15 cellular contexts compared by ENCODE assay signal in the genomic region with DNA sequence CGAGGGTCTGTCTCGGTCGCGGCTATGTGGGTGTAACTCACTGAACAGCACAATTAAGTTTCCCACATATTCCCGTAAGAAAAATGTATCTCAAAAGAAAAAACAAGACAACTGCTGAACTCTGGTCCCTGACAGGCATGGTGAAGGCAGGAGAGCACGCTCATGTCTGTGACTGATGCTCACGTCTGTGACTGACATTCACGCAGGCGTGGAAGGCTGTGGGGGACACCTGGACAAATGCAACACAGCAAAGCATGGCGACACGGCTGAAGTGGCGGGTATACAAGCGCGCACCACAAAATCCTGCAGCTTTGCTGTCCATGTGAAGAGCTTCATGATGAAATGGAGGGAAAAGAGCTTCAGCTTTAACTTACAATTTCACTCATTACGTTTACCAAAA. TPM values are rescaled to one million over a fixed set of nuclear protein-coding genes. Genes with fewer than 3 reads are reported as not detected.
A peak's percentile ranks its signal among the peaks of the same experiment; 100 is the strongest.
DNase-seq lines count a peak whose midpoint lies in the region; ATAC-seq, FAIRE-seq and TF ChIP-seq lines count a peak whose summit lies in the region.
"Had no signal": no experiment of that assay in that cellular context is flagged by ENCODE, and none has a peak within 500 bp of the region (broad histone marks: within the 10 kb centered on the region; RNA-seq: fewer than 3 reads in every experiment).

No MANE protein-coding gene starts in this region.

- no peak for TF ChIP-seq EP300 in transverse colon (IDR thresholded peaks at IDR 0.05; ENCODE audit: low read depth)

- CTCF ChIA-PET in activated CD8-positive, alpha-beta T cell treated with anti-CD3 and anti-CD28 coated beads for 36 hours (lab: Charles Lee) = interaction anchor here (1.0 to 1.5 kb wide), 4 partner anchors 66 to 74 kb away, joined by 3 to 6 read pairs (median 4); no protein-coding TSS in a partner anchor

- peaks cover 2 to 4% of the 10 kb centered on the region in 2 donors for H3K36me3 Mint-ChIP-seq in activated T-cell treated with anti-CD3 and anti-CD28 coated beads, Interleukin-2, amount 50 U/mL, for 72 hours (ENCODE audit: insufficient read depth in 2 of 2)
- H3K36me3 Mint-ChIP-seq in activated CD8-positive, alpha-beta T cell treated with anti-CD3 and anti-CD28 coated beads for 36 hours (ENCODE audit: low read depth) = peaks cover 33% of the 10 kb centered on the region

- no peaks in the 10 kb centered on the region for H3K27me3 Mint-ChIP-seq in activated T-cell treated with anti-CD3 and anti-CD28 coated beads, Interleukin-2, amount 50 U/mL, for 72 hours (ENCODE audit: low read depth)
- no peaks in the 10 kb centered on the region for H3K27me3 Mint-ChIP-seq in activated CD8-positive, alpha-beta T cell treated with anti-CD3 and anti-CD28 coated beads for 36 hours
- H3K27me3 Mint-ChIP-seq in stimulated activated naive CD8-positive, alpha-beta T cell treated with anti-CD3 and anti-CD28 coated beads, Interleukin-15, amount 100 ng/mL, for 72 hours = no peaks in the 10 kb centered on the region
- H3K27me3 Mint-ChIP-seq: dendritic cell treated with granulocyte-macrophage colony-stimulating factor and Interleukin-4, amounts not matched to agents 40 ng/mL and 50 ng/mL, for 4 days; IgD-negative memory B cell had no signal

- peaks cover 43 to 59% of the 10 kb centered on the region in 2 donors for H3K4me1 ChIP-seq in kidney (ENCODE audit: control insufficient read depth in 1 of 2, insufficient read depth in 1 of 2, low read depth in 1 of 2, low read length in 2 of 2)
- H3K4me1 ChIP-seq in testis = peaks cover 33% of the 10 kb centered on the region
- H3K4me1 ChIP-seq in transverse colon = peaks cover 51 to 73% (median 64%) of the 10 kb centered on the region in 4 donors

- ATAC-seq in activated T-cell treated with anti-CD3 and anti-CD28 coated beads, Interleukin-2, amount 50 U/mL, for 72 hours (replicated peaks in 1 of 2) = no peak
- ATAC-seq in activated CD8-positive, alpha-beta T cell treated with anti-CD3 and anti-CD28 coated beads for 36 hours = no peak
- ATAC-seq in stimulated activated naive CD8-positive, alpha-beta T cell treated with anti-CD3 and anti-CD28 coated beads, Interleukin-15, amount 100 ng/mL, for 72 hours = no peak

- H3K36me3 ChIP-seq in kidney (ENCODE audit: control insufficient read depth in 1 of 2, insufficient read depth in 2 of 2, low read length in 2 of 2) (peaks cover 8 to 10% of the 10 kb centered on the region in 2 donors), testis (ENCODE audit: low read depth, missing control alignments) (no peaks in the 10 kb centered on the region), transverse colon (peaks cover 0 to 18% (median 0%) of the 10 kb centered on the region in 4 donors)

- H3K9me3 ChIP-seq in kidney (ENCODE audit: control insufficient read depth in 1 of 2, low read length in 2 of 2) (no peaks in the 10 kb centered on the region), testis (no peaks in the 10 kb centered on the region), transverse colon (no peaks in the 10 kb centered on the region)

- no peak for FAIRE-seq in kidney (lab: Jason Lieb, UNC)
- FAIRE-seq: TTC549 had no signal

- H3K4me1 Mint-ChIP-seq in activated T-cell treated with anti-CD3 and anti-CD28 coated beads, Interleukin-2, amount 50 U/mL, for 72 hours (ENCODE audit: low read depth) = peaks cover 73% of the 10 kb centered on the region
- peaks cover 79% of the 10 kb centered on the region for H3K4me1 Mint-ChIP-seq in activated CD8-positive, alpha-beta T cell treated with anti-CD3 and anti-CD28 coated beads for 36 hours (ENCODE audit: low read depth)
- H3K4me1 Mint-ChIP-seq in stimulated activated naive CD8-positive, alpha-beta T cell treated with anti-CD3 and anti-CD28 coated beads, Interleukin-15, amount 100 ng/mL, for 72 hours = peaks cover 87% of the 10 kb centered on the region

- 83 to 85% methylated on average over 15 of the region's 15 CpGs for WGBS in testis, 2 donors
- WGBS in transverse colon (ENCODE audit: low coverage in 1 of 2), 2 donors = 78 to 93% methylated on average over 9 to 15 of the region's 15 CpGs

- POLR2A ChIA-PET in activated CD8-positive, alpha-beta T cell treated with anti-CD3 and anti-CD28 coated beads for 36 hours (lab: Charles Lee) = no interaction called here

- intact Hi-C loops in activated CD8-positive, alpha-beta T cell treated with anti-CD3 and anti-CD28 coated beads for 36 hours (cut with micrococcal nuclease) = no loop called here
- intact Hi-C loops in kidney (cut with DNase I) (no loop called here), testis (cut with DNase I; ENCODE audit: low total_unique reads) (no loop called here), transverse colon (cut with DNase I; ENCODE audit: low total_unique reads) (no loop called here)

- H3K4me3 ChIP-seq in kidney (ENCODE audit: low read length in 2 of 2) (no peak overlapping the region), testis (no peak overlapping the region), transverse colon (no peak overlapping the region)
- H3K4me3 ChIP-seq: skin epidermis had no signal

- no peak overlapping the region for H3K9ac ChIP-seq in kidney (ENCODE audit: low read length in 2 of 2)

- DNase-seq in activated T-cell treated with anti-CD3 and anti-CD28 coated beads, Interleukin-2, amount 50 U/mL, for 72 hours = no peak
- DNase-seq in activated T-cell treated with anti-CD3 and anti-CD28 coated beads, Interleukin-2, amount 50 U/mL, for 48 hours = no peak
- no peak for DNase-seq in activated CD8-positive, alpha-beta T cell treated with anti-CD3 and anti-CD28 coated beads for 36 hours
- peak; percentile 64 for DNase-seq in kidney
- no peak for DNase-seq in stimulated activated naive CD8-positive, alpha-beta T cell treated with anti-CD3 and anti-CD28 coated beads, Interleukin-15, amount 100 ng/mL, for 72 hours
- DNase-seq in testis = no peak
- DNase-seq in NCI-H510A treated with DMSO at 0.1 percent for 48 hours (lab: John Stamatoyannopoulos, UW) = no peak
- DNase-seq in transverse colon = no peak
- DNase-seq: activated gamma-delta T cell, NCI-H1930 had no signal

- no peaks in the 10 kb centered on the region for H3K9me3 Mint-ChIP-seq in activated T-cell treated with anti-CD3 and anti-CD28 coated beads, Interleukin-2, amount 50 U/mL, for 72 hours
- H3K9me3 Mint-ChIP-seq in activated CD8-positive, alpha-beta T cell treated with anti-CD3 and anti-CD28 coated beads for 36 hours = no peaks in the 10 kb centered on the region
- no peaks in the 10 kb centered on the region for H3K9me3 Mint-ChIP-seq in stimulated activated naive CD8-positive, alpha-beta T cell treated with anti-CD3 and anti-CD28 coated beads, Interleukin-15, amount 100 ng/mL, for 72 hours
- H3K9me3 Mint-ChIP-seq: dendritic cell treated with granulocyte-macrophage colony-stimulating factor and Interleukin-4, amounts not matched to agents 40 ng/mL and 50 ng/mL, for 4 days; IgD-negative memory B cell had no signal

- in situ Hi-C loops in transverse colon (cut with MboI; ENCODE audit: low pct_ligation_motif_present in 1 of 4, low pct_unique_long_range_greater_than_20kb in 1 of 4, low sequenced_read_pairs in 3 of 4) = no loop called here

- H3K27me3 ChIP-seq in testis = no peaks in the 10 kb centered on the region
- H3K27me3 ChIP-seq in transverse colon = no peaks in the 10 kb centered on the region

- no peak for TF ChIP-seq POLR2A in testis (IDR thresholded peaks at IDR 0.05)
- TF ChIP-seq POLR2A in transverse colon (IDR thresholded peaks at IDR 0.05) = no peak

- H3K27ac ChIP-seq in kidney (ENCODE audit: low read depth in 2 of 2, low read length in 2 of 2) (no peak overlapping the region), testis (no peak overlapping the region), transverse colon (peak overlapping the region in 2 of 4 donors; percentile 90 to 97)

- TF ChIP-seq CTCF in activated CD8-positive, alpha-beta T cell treated with anti-CD3 and anti-CD28 coated beads for 36 hours (IDR thresholded peaks at IDR 0.05) = no peak
- TF ChIP-seq CTCF in kidney (IDR thresholded peaks at IDR 0.05; ENCODE audit: borderline replicate concordance, extremely low read depth, insufficient read depth) (no peak), testis (IDR thresholded peaks at IDR 0.05) (no peak), transverse colon (IDR thresholded peaks at IDR 0.05) (no peak)

- H3K27ac Mint-ChIP-seq in activated T-cell treated with anti-CD3 and anti-CD28 coated beads, Interleukin-2, amount 50 U/mL, for 72 hours = peak overlapping the region; percentile 75
- peak overlapping the region; percentile 91 for H3K27ac Mint-ChIP-seq in activated CD8-positive, alpha-beta T cell treated with anti-CD3 and anti-CD28 coated beads for 36 hours
- H3K27ac Mint-ChIP-seq in stimulated activated naive CD8-positive, alpha-beta T cell treated with anti-CD3 and anti-CD28 coated beads, Interleukin-15, amount 100 ng/mL, for 72 hours = no peak overlapping the region

- peak overlapping the region; percentile 82 to 83 for H3K4me3 Mint-ChIP-seq in activated T-cell treated with anti-CD3 and anti-CD28 coated beads, Interleukin-2, amount 50 U/mL, for 72 hours
- no peak overlapping the region for H3K4me3 Mint-ChIP-seq in activated CD8-positive, alpha-beta T cell treated with anti-CD3 and anti-CD28 coated beads for 36 hours
- peak overlapping the region; percentile 54 to 86 for H3K4me3 Mint-ChIP-seq in stimulated activated naive CD8-positive, alpha-beta T cell treated with anti-CD3 and anti-CD28 coated beads, Interleukin-15, amount 100 ng/mL, for 72 hours

RNA-seq across cellular contexts. Expression of gene PTTG1IP, which starts 6.0 kb away (rescaled TPM):
- total RNA-seq in activated T-cell treated with anti-CD3 and anti-CD28 coated beads, Interleukin-2, amount 50 U/mL, for 72 hours = 10 to 100 TPM; 63.9 to 70.5 TPM
- 10 to 100 TPM; 60.7 to 61.8 TPM for total RNA-seq in activated CD8-positive, alpha-beta T cell treated with anti-CD3 and anti-CD28 coated beads for 36 hours
- total RNA-seq in kidney (378 TPM), testis (100 to 1,000 TPM; 190 to 195 TPM), transverse colon (100 to 1,000 TPM; 157 to 552 (median 288) TPM)
- polyA plus RNA-seq in kidney (ENCODE audit: insufficient read depth, low read depth, low replicate concordance) (187 TPM), testis (ENCODE audit: insufficient read depth, low read depth, low replicate concordance) (171 TPM)

RNA-seq across cellular contexts. Expression of gene SUMO3, which starts 49.6 kb away (rescaled TPM):
- total RNA-seq in activated T-cell treated with anti-CD3 and anti-CD28 coated beads, Interleukin-2, amount 50 U/mL, for 72 hours = 10 to 100 TPM; 60.1 to 67.8 TPM
- 10 to 100 TPM; 69.8 to 72.9 TPM for total RNA-seq in activated CD8-positive, alpha-beta T cell treated with anti-CD3 and anti-CD28 coated beads for 36 hours
- total RNA-seq in kidney (88.6 TPM), testis (10 to 100 TPM; 69.9 to 87.9 TPM), transverse colon (10 to 100 TPM; 18.3 to 56.7 (median 38.1) TPM)
- polyA plus RNA-seq in kidney (ENCODE audit: insufficient read depth, low read depth, low replicate concordance) (89.9 TPM), testis (ENCODE audit: insufficient read depth, low read depth, low replicate concordance) (93.0 TPM)

RNA-seq across cellular contexts. Expression of gene ITGB2, which starts 53.2 kb away (rescaled TPM):
- total RNA-seq in activated T-cell treated with anti-CD3 and anti-CD28 coated beads, Interleukin-2, amount 50 U/mL, for 72 hours = 100 to 1,000 TPM; 248 to 287 TPM
- total RNA-seq in activated CD8-positive, alpha-beta T cell treated with anti-CD3 and anti-CD28 coated beads for 36 hours = 100 to 1,000 TPM; 340 to 343 TPM
- 111 TPM for total RNA-seq in kidney
- polyA plus RNA-seq in kidney (ENCODE audit: insufficient read depth, low read depth, low replicate concordance) = 9.5 TPM
- total RNA-seq in testis = 10 to 100 TPM in 1 of 2 donors, 1 to 10 TPM in 1; 5.6 to 29.5 TPM
- 27.4 TPM for polyA plus RNA-seq in testis (ENCODE audit: insufficient read depth, low read depth, low replicate concordance)
- 10 to 100 TPM; 14.2 to 32.4 (median 24.9) TPM for total RNA-seq in transverse colon
- total RNA-seq: G401 had no signal

Comparison
In these comparisons a context has a peak if more than half of its experiments do, and no peak if none do; other contexts are left out.
1. H3K27ac Mint-ChIP-seq: peak in activated T-cell treated with anti-CD3 and anti-CD28 coated beads, Interleukin-2, amount 50 U/mL, for 72 hours (single experiment) and activated CD8-positive, alpha-beta T cell treated with anti-CD3 and anti-CD28 coated beads for 36 hours (single experiment); none in stimulated activated naive CD8-positive, alpha-beta T cell treated with anti-CD3 and anti-CD28 coated beads, Interleukin-15, amount 100 ng/mL, for 72 hours (0 of 2).